In the genomic region with DNA sequence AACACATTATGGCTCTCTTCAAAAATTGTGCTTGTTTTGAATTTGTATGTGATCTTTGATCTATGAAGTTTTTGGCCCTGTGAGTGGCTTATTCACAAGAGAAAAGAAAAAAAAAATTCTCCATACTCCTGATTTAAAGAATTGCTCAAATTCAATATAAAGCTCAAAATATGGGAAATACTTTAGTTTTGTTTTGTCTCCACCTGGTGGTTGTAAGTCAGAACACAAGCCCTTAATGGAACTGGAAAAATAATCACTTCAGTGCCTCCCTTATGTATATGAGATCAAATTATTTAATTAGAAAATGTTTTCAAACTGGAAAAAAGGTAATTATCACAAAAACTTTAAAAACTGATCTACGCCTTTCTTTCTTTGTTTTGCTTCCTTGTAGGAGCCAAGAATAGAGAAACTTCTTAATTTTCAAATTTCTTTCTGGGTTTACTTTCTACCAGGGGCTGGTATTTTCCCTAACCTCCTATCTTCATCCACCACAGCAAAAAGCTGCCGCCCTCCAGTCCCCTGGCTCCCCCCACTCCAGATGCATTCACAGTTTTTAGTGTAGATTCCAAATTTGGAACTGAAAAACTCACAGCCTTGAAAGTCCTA, we compare ENCODE assay signal across 1 cellular context.
TF ChIP-seq lines count a peak whose summit lies in the region.

No MANE protein-coding gene starts in this region.

TF ChIP-seq in SK-N-SH, 30 proteins besides CTCF, POLR2A, EP300 and RAD21:
- TF ChIP-seq CHD2 (IDR thresholded peaks at IDR 0.05; ENCODE audit: low read length, partially characterized antibody) (no peak), SMC3 (IDR thresholded peaks at IDR 0.05; ENCODE audit: low read depth, low read length) (peak; percentile 71), NRF1 (IDR thresholded peaks at IDR 0.05; ENCODE audit: low read depth, low read length) (no peak), MEF2A (IDR thresholded peaks at IDR 0.05; ENCODE audit: borderline replicate concordance, low read depth) (no peak), GATA2 (CRISPR knock-in tag; IDR thresholded peaks at IDR 0.05) (no peak)
TF ChIP-seq in SK-N-SH: peak in this region for 1.
